Comparison of ENCODE assay signal across 11 cellular contexts in genomic region chr16:73154063-73154870, GRCh38.
A peak's percentile ranks its signal among the peaks of the same experiment; 100 is the strongest.
DNase-seq lines count a peak whose midpoint lies in the region; ATAC-seq and TF ChIP-seq lines count a peak whose summit lies in the region.
"Had no signal": no experiment of that assay in that cellular context is flagged by ENCODE, and none has a peak within 500 bp of the region (broad histone marks: within the 10 kb centered on the region; RNA-seq: fewer than 3 reads in every experiment).

No MANE protein-coding gene starts in this region.

- H3K4me3 Mint-ChIP-seq in activated naive CD4-positive, alpha-beta T cell treated with anti-CD3 and anti-CD28 coated beads for 36 hours: no peak overlapping the region

- TF ChIP-seq CTCF in left ventricle myocardium inferior (IDR thresholded peaks at IDR 0.05; ENCODE audit: borderline replicate concordance): no peak

- peaks cover 1% of the 10 kb centered on the region for H3K9me3 Mint-ChIP-seq in activated naive CD4-positive, alpha-beta T cell treated with anti-CD3 and anti-CD28 coated beads for 36 hours

- TF ChIP-seq POLR2A in erythroblast (IDR thresholded peaks at IDR 0.05; ENCODE audit: low read length): no peak

- no peaks in the 10 kb centered on the region for H3K4me1 Mint-ChIP-seq in activated naive CD4-positive, alpha-beta T cell treated with anti-CD3 and anti-CD28 coated beads for 36 hours (ENCODE audit: low read depth)

- no peaks in the 10 kb centered on the region for H3K27me3 ChIP-seq in left ventricle myocardium inferior (ENCODE audit: low read depth)

- DNase-seq in GDM1 (lab: John Stamatoyannopoulos, UW): peak; percentile 76
- peak; percentile 91 for DNase-seq in UCSD-AML1 (lab: John Stamatoyannopoulos, UW; ENCODE audit: unreplicated experiment)
- DNase-seq in left ventricle myocardium inferior: peak; percentile 48
- DNase-seq in pons (ENCODE audit: low spot score): peak; percentile 91
- DNase-seq in activated naive CD4-positive, alpha-beta T cell treated with anti-CD3 and anti-CD28 coated beads for 36 hours: no peak
- no peak for DNase-seq in erythroblast (lab: John Stamatoyannopoulos, UW)
- DNase-seq: H9, Karpas-422, mammary epithelial cell had no signal

- H3K4me3 ChIP-seq in left ventricle myocardium inferior: no peak overlapping the region

- H3K27ac ChIP-seq in left ventricle myocardium inferior (replicated peaks): peak overlapping the region; percentile 49

- H3K4me1 ChIP-seq in left ventricle myocardium inferior: peaks cover 8% of the 10 kb centered on the region

- no peak overlapping the region for H3K27ac Mint-ChIP-seq in activated naive CD4-positive, alpha-beta T cell treated with anti-CD3 and anti-CD28 coated beads for 36 hours
- H3K27ac Mint-ChIP-seq: H9 had no signal

- no peaks in the 10 kb centered on the region for H3K9me3 ChIP-seq in left ventricle myocardium inferior (replicated peaks)

- CTCF ChIA-PET in activated naive CD4-positive, alpha-beta T cell treated with anti-CD3 and anti-CD28 coated beads for 36 hours (lab: Charles Lee): no interaction called here

- no peaks in the 10 kb centered on the region for H3K36me3 ChIP-seq in left ventricle myocardium inferior

- H3K36me3 Mint-ChIP-seq in activated naive CD4-positive, alpha-beta T cell treated with anti-CD3 and anti-CD28 coated beads for 36 hours (ENCODE audit: low read depth): no peaks in the 10 kb centered on the region

- peaks cover 7% of the 10 kb centered on the region for H3K27me3 Mint-ChIP-seq in activated naive CD4-positive, alpha-beta T cell treated with anti-CD3 and anti-CD28 coated beads for 36 hours (ENCODE audit: low read depth)

- intact Hi-C loops in left ventricle myocardium inferior (cut with micrococcal nuclease): no loop called here
- intact Hi-C loops in activated naive CD4-positive, alpha-beta T cell treated with anti-CD3 and anti-CD28 coated beads for 36 hours (cut with micrococcal nuclease): no loop called here

- no peak for ATAC-seq in HG02840 (IDR thresholded peaks at IDR 0.05; ENCODE audit: low FRiP score, unreplicated experiment)
- ATAC-seq in HG03139 (IDR thresholded peaks at IDR 0.05; ENCODE audit: unreplicated experiment): no peak

Comparison
In these comparisons a context has a peak if more than half of its experiments do, and no peak if none do; other contexts are left out.
1. DNase-seq: peak in GDM1 (single experiment), UCSD-AML1 (single experiment), left ventricle myocardium inferior (single experiment) and pons (single experiment); none in activated naive CD4-positive, alpha-beta T cell treated with anti-CD3 and anti-CD28 coated beads for 36 hours (single experiment) and erythroblast (0 of 2).